8 cellular contexts compared by ENCODE assay signal in genomic region chr11:910589-911030, GRCh38. TPM values are rescaled to one million over a fixed set of nuclear protein-coding genes. Genes with fewer than 3 reads are reported as not detected.
DNase-seq lines count a peak whose midpoint lies in the region; ATAC-seq and TF ChIP-seq lines count a peak whose summit lies in the region.

CHID1 (minus strand) TSS chr11:910810; CDS start chr11:904816, 5,994 bp downstream.

- DNase-seq in Calu3 (peak; percentile 94), PC-3 (peak; percentile 87)
- peak; percentile 95 for DNase-seq in activated T-cell treated with anti-CD3 and anti-CD28 coated beads, Interleukin-2, amount 50 U/mL, for 24 hours
- peak; percentile 62 to 80 for DNase-seq in stimulated activated CD8-positive, alpha-beta memory T cell treated with anti-CD3 and anti-CD28 coated beads, Interleukin-7, amount 100 ng/mL, for 4 hours (ENCODE audit: low read depth in 2 of 2)

- WGBS in HUES64 = under 1% methylated on average over 59 of the region's 59 CpGs

- no TSS peak for BruUV-seq in Calu3 (replicated peaks; lab: Mats Ljungman, UMichigan)
- no TSS peak for BruUV-seq in PC-3 (replicated peaks; lab: Mats Ljungman, UMichigan)

- H3K27me3 Mint-ChIP-seq in Calu3 (ENCODE audit: unreplicated experiment) = no peaks in the 10 kb centered on the region
- H3K27me3 Mint-ChIP-seq in activated T-cell treated with anti-CD3 and anti-CD28 coated beads, Interleukin-2, amount 50 U/mL, for 24 hours = no peaks in the 10 kb centered on the region

- peaks cover 19% of the 10 kb centered on the region for H3K36me3 ChIP-seq in HUES64 (ENCODE audit: insufficient read depth, low read length)
- H3K36me3 ChIP-seq in PC-3 (ENCODE audit: low read depth, low read length) = no peaks in the 10 kb centered on the region; the same call in 1 of the 2 replicates
- H3K36me3 ChIP-seq in muscle layer of duodenum (ENCODE audit: control insufficient read depth in 1 of 2, insufficient read depth in 2 of 2, low read length in 2 of 2) = peaks cover 0 to 8% of the 10 kb centered on the region in 2 donors

- H3K9me3 ChIP-seq in HUES64 (ENCODE audit: insufficient read depth, low read depth, low read length) (no peaks in the 10 kb centered on the region), PC-3 (ENCODE audit: low read length) (no peaks in the 10 kb centered on the region), muscle layer of duodenum (ENCODE audit: control insufficient read depth in 1 of 2, low read length in 2 of 2) (no peaks in the 10 kb centered on the region)

- H3K9me3 Mint-ChIP-seq in Calu3 (ENCODE audit: low read depth, unreplicated experiment) = no peaks in the 10 kb centered on the region
- no peaks in the 10 kb centered on the region for H3K9me3 Mint-ChIP-seq in activated T-cell treated with anti-CD3 and anti-CD28 coated beads, Interleukin-2, amount 50 U/mL, for 24 hours

- H3K4me3 ChIP-seq in HUES64 (ENCODE audit: low read length) = peak within 1 kb of the TSS; percentile 92
- peak within 1 kb of the TSS; percentile 99 for H3K4me3 ChIP-seq in PC-3 (ENCODE audit: low read length)
- H3K4me3 ChIP-seq in muscle layer of duodenum (ENCODE audit: low read depth in 1 of 2, low read length in 2 of 2) = peak within 1 kb of the TSS; percentile 67 to 96

- CTCF ChIA-PET in Calu3 (lab: Charles Lee) (interaction anchor here (1.1 kb wide), 1 partner anchor 42 kb away, joined by 3 read pairs; no protein-coding TSS in a partner anchor), PC-3 (lab: Charles Lee) (interaction anchor here (0.5 kb wide), 1 partner anchor 17 kb away, joined by 5 read pairs; no protein-coding TSS in a partner anchor)

- H3K4me2 ChIP-seq in PC-3 (ENCODE audit: low read length) = peak within 1 kb of the TSS; percentile 99

- intact Hi-C loops in Calu3 (cut with micrococcal nuclease; ENCODE audit: unreplicated experiment) (no loop called here), PC-3 (cut with micrococcal nuclease) (no loop called here)

- H3K79me2 ChIP-seq in PC-3 (ENCODE audit: low read length) = peaks cover 40% of the 10 kb centered on the region

- H3K4me1 Mint-ChIP-seq in Calu3 (ENCODE audit: low read depth, unreplicated experiment) = no peaks in the 10 kb centered on the region
- H3K4me1 Mint-ChIP-seq in activated T-cell treated with anti-CD3 and anti-CD28 coated beads, Interleukin-2, amount 50 U/mL, for 24 hours (ENCODE audit: low read depth) = peaks cover 26% of the 10 kb centered on the region

- H3K36me3 Mint-ChIP-seq in Calu3 (ENCODE audit: insufficient read depth, unreplicated experiment) = peaks cover 18% of the 10 kb centered on the region
- peaks cover 40% of the 10 kb centered on the region for H3K36me3 Mint-ChIP-seq in activated T-cell treated with anti-CD3 and anti-CD28 coated beads, Interleukin-2, amount 50 U/mL, for 24 hours (ENCODE audit: low read depth)

- H3K4me1 ChIP-seq in HUES64 (ENCODE audit: insufficient read depth, low read length) (no peaks in the 10 kb centered on the region), PC-3 (ENCODE audit: insufficient read depth, low read length) (peaks cover 16% of the 10 kb centered on the region), muscle layer of duodenum (ENCODE audit: control insufficient read depth in 1 of 2, insufficient read depth in 2 of 2, low read length in 2 of 2) (peaks cover 0 to 20% of the 10 kb centered on the region in 2 donors)

- ATAC-seq in GM21447 (IDR thresholded peaks at IDR 0.05; ENCODE audit: unreplicated experiment) (peak; percentile 78), PC-3 (peak; percentile 97), esophagus mucosa (peak; percentile 95)

- peak within 1 kb of the TSS; percentile 71 for H3K4me3 Mint-ChIP-seq in Calu3 (ENCODE audit: low read depth, unreplicated experiment)
- H3K4me3 Mint-ChIP-seq in activated T-cell treated with anti-CD3 and anti-CD28 coated beads, Interleukin-2, amount 50 U/mL, for 24 hours = peak within 1 kb of the TSS; percentile 91

- peak within 1 kb of the TSS; percentile 54 for H3K27ac Mint-ChIP-seq in Calu3 (ENCODE audit: unreplicated experiment)
- H3K27ac Mint-ChIP-seq in activated T-cell treated with anti-CD3 and anti-CD28 coated beads, Interleukin-2, amount 50 U/mL, for 24 hours = peak within 1 kb of the TSS; percentile 90

- peak within 1 kb of the TSS; percentile 91 for H2AFZ ChIP-seq in PC-3 (ENCODE audit: low read length)

- POLR2A ChIA-PET in PC-3 (lab: Charles Lee; ENCODE audit: unreplicated experiment) = interaction anchor here (1.1 kb wide), 1 partner anchor 143 kb away, joined by 5 read pairs; no protein-coding TSS in a partner anchor

- no peaks in the 10 kb centered on the region for H3K9me2 ChIP-seq in PC-3 (replicated peaks; ENCODE audit: low read length)

- TF ChIP-seq CTCF in Calu3 (IDR thresholded peaks at IDR 0.05; ENCODE audit: unreplicated experiment) = no peak
- TF ChIP-seq CTCF in PC-3 (conservative IDR thresholded peaks at IDR 0.05; ENCODE audit: low read depth, low read length) = no peak

- H3K27me3 ChIP-seq in HUES64 (ENCODE audit: insufficient read depth, low read length) (no peaks in the 10 kb centered on the region), PC-3 (ENCODE audit: low read length) (no peaks in the 10 kb centered on the region), muscle layer of duodenum (ENCODE audit: low read depth, low read length) (no peaks in the 10 kb centered on the region)

- H3K27ac ChIP-seq in HUES64 (ENCODE audit: low read depth, low read length) = peak within 1 kb of the TSS; percentile 96
- peak within 1 kb of the TSS; percentile 59 for H3K27ac ChIP-seq in PC-3 (ENCODE audit: low read length)
- no peak within 1 kb of the TSS for H3K27ac ChIP-seq in muscle layer of duodenum (ENCODE audit: low read length)

- H4K20me1 ChIP-seq in PC-3 (ENCODE audit: low read length) = no peaks in the 10 kb centered on the region

- H3K9ac ChIP-seq in HUES64 (ENCODE audit: low read depth, low read length) = peak within 1 kb of the TSS; percentile 95
- H3K9ac ChIP-seq in PC-3 (ENCODE audit: low read length) = peak within 1 kb of the TSS; percentile 99

- H3F3A ChIP-seq in PC-3 (ENCODE audit: low read length, unreplicated experiment) = no peaks in the 10 kb centered on the region

RNA-seq across cellular contexts. Expression of gene CHID1, which starts in this region (rescaled TPM):
- 134 and 150 TPM in 2 replicates for total RNA-seq in Calu3 (2022)
- polyA plus RNA-seq in HUES64 (2013, experiment 1 of 2) = 48.5 TPM
- polyA plus RNA-seq in HUES64 (2013, experiment 2 of 2) = 53.3 TPM
- 70.2 and 116 TPM in 2 replicates for total RNA-seq in PC-3 (2014; rRNA removed)
- total RNA-seq in esophagus mucosa = 56.6 TPM
